Comparison of ENCODE assay signal across 9 cellular contexts in the genomic region with DNA sequence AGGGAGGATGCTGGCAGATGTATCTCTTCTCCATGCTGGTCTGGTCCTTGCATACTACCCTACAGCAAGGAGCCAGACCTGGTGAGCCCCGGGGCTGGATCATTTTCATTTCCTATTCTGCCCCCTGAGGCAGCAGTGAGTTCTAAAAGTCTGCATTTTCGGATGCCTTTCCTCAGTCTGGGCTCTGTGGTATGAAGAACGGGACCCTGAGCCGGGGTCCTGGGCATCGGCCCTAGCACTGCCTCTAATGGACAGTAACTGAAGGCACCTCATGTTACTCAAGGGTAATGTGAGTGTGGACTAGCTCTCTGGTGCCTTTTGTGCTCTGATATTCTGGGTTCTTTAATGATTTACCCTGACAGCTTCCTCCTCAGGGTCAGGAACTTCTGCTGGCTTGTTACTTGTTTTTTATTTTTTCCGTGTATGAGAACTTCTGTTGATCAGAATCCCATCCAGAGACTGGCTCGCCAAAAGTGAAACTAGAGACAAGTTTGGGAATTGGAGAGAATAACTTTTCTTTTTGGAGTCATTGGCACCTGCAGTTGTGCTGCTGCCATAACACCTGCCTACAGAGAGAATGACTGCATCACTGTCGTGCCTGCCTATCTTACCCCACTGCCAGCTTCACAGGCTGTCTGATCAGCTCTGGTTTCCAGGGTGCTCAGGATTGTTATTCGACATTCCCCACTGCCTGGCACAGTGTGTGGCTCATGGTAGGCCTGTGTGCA.
DNase-seq lines count a peak whose midpoint lies in the region; ATAC-seq and TF ChIP-seq lines count a peak whose summit lies in the region.
"Had no signal": no experiment of that assay in that cellular context is flagged by ENCODE, and none has a peak within 500 bp of the region (broad histone marks: within the 10 kb centered on the region; RNA-seq: fewer than 3 reads in every experiment).

No MANE protein-coding gene starts in this region.

- ATAC-seq in left lung (peak; percentile 9), upper lobe of right lung (peak; percentile 10), HG03280 (IDR thresholded peaks at IDR 0.05; ENCODE audit: unreplicated experiment) (no peak)

- no peaks in the 10 kb centered on the region for H3K9me3 ChIP-seq in left lung
- H3K9me3 ChIP-seq in upper lobe of right lung: no peaks in the 10 kb centered on the region
- H3K9me3 ChIP-seq: testis had no signal

- DNase-seq in activated naive CD4-positive, alpha-beta T cell treated with anti-CD3 and anti-CD28 coated beads for 36 hours: peak; percentile 37
- no peak for DNase-seq in activated naive CD4-positive, alpha-beta T cell treated with Interleukin-2 at 50 U/mL for 16 hours
- DNase-seq in activated CD4-positive, alpha-beta memory T cell treated with anti-CD3 and anti-CD28 coated beads, Interleukin-2, amount 10 ng/mL, durations not matched to agents 7 days and 5 days: no peak
- DNase-seq in left lung (no peak), upper lobe of right lung (no peak), NCI-H345 (lab: John Stamatoyannopoulos, UW) (no peak), SHP77 treated with DMSO at 0.1 percent for 48 hours (lab: John Stamatoyannopoulos, UW) (no peak)
- DNase-seq: testis had no signal

- peaks cover 26% of the 10 kb centered on the region for H3K36me3 Mint-ChIP-seq in activated naive CD4-positive, alpha-beta T cell treated with anti-CD3 and anti-CD28 coated beads for 36 hours (ENCODE audit: low read depth)
- peaks cover 47% of the 10 kb centered on the region for H3K36me3 Mint-ChIP-seq in activated CD4-positive, alpha-beta memory T cell treated with anti-CD3 and anti-CD28 coated beads, Interleukin-2, amount 10 ng/mL, durations not matched to agents 7 days and 5 days (ENCODE audit: low read depth)

- H3K27me3 ChIP-seq in left lung (no peaks in the 10 kb centered on the region), upper lobe of right lung (no peaks in the 10 kb centered on the region)
- H3K27me3 ChIP-seq: testis had no signal

- peaks cover 18 to 78% of the 10 kb centered on the region in 2 donors for H3K4me1 ChIP-seq in left lung
- peaks cover 72% of the 10 kb centered on the region for H3K4me1 ChIP-seq in upper lobe of right lung

- CTCF ChIA-PET in activated naive CD4-positive, alpha-beta T cell treated with anti-CD3 and anti-CD28 coated beads for 36 hours (lab: Charles Lee): interaction anchor here (0.5 to 2.6 kb wide), 12 partner anchors 9 to 1521 kb away, joined by 3 to 8 read pairs (median 6); partner anchors contain the start of gene SUSD6
- CTCF ChIA-PET in activated CD4-positive, alpha-beta memory T cell treated with anti-CD3 and anti-CD28 coated beads, Interleukin-2, amount 10 ng/mL, durations not matched to agents 7 days and 5 days (lab: Charles Lee): interaction anchor here (0.8 to 2.0 kb wide), 10 partner anchors 10 to 89 kb away, joined by 3 to 5 read pairs (median 4); partner anchors contain the start of gene SUSD6

- H3K27ac ChIP-seq in left lung: peak overlapping the region in 1 of 2 donors; percentile 76
- H3K27ac ChIP-seq in upper lobe of right lung: peak overlapping the region; percentile 51
- H3K27ac ChIP-seq: testis had no signal

- no peaks in the 10 kb centered on the region for H3K9me3 Mint-ChIP-seq in activated naive CD4-positive, alpha-beta T cell treated with anti-CD3 and anti-CD28 coated beads for 36 hours
- H3K9me3 Mint-ChIP-seq in activated CD4-positive, alpha-beta memory T cell treated with anti-CD3 and anti-CD28 coated beads, Interleukin-2, amount 10 ng/mL, durations not matched to agents 7 days and 5 days: no peaks in the 10 kb centered on the region

- intact Hi-C loops in activated naive CD4-positive, alpha-beta T cell treated with anti-CD3 and anti-CD28 coated beads for 36 hours (cut with micrococcal nuclease): loop anchor here (10.0 kb wide), 2 partner anchors 279 to 1881 kb away; partner anchors contain the start of genes ERH and SLC39A9
- intact Hi-C loops in left lung (cut with DNase I) (no loop called here), upper lobe of right lung (cut with DNase I) (no loop called here)

- TF ChIP-seq CTCF in left lung (IDR thresholded peaks at IDR 0.05): no peak
- peak; percentile 15 for TF ChIP-seq CTCF in upper lobe of right lung (IDR thresholded peaks at IDR 0.05)

- H3K36me3 ChIP-seq in left lung (peaks cover 0 to 5% of the 10 kb centered on the region in 2 donors), upper lobe of right lung (no peaks in the 10 kb centered on the region)

- peaks cover 94% of the 10 kb centered on the region for H3K4me1 Mint-ChIP-seq in activated naive CD4-positive, alpha-beta T cell treated with anti-CD3 and anti-CD28 coated beads for 36 hours (ENCODE audit: low read depth)
- peaks cover 89% of the 10 kb centered on the region for H3K4me1 Mint-ChIP-seq in activated CD4-positive, alpha-beta memory T cell treated with anti-CD3 and anti-CD28 coated beads, Interleukin-2, amount 10 ng/mL, durations not matched to agents 7 days and 5 days

- H3K27ac Mint-ChIP-seq in activated naive CD4-positive, alpha-beta T cell treated with anti-CD3 and anti-CD28 coated beads for 36 hours: peak overlapping the region; percentile 99
- H3K27ac Mint-ChIP-seq in activated CD4-positive, alpha-beta memory T cell treated with anti-CD3 and anti-CD28 coated beads, Interleukin-2, amount 10 ng/mL, durations not matched to agents 7 days and 5 days: peak overlapping the region; percentile 95

- peak overlapping the region; percentile 49 for H3K4me3 Mint-ChIP-seq in activated naive CD4-positive, alpha-beta T cell treated with anti-CD3 and anti-CD28 coated beads for 36 hours
- peak overlapping the region; percentile 31 for H3K4me3 Mint-ChIP-seq in activated CD4-positive, alpha-beta memory T cell treated with anti-CD3 and anti-CD28 coated beads, Interleukin-2, amount 10 ng/mL, durations not matched to agents 7 days and 5 days

- no peaks in the 10 kb centered on the region for H3K27me3 Mint-ChIP-seq in activated naive CD4-positive, alpha-beta T cell treated with anti-CD3 and anti-CD28 coated beads for 36 hours (ENCODE audit: low read depth)
- no peaks in the 10 kb centered on the region for H3K27me3 Mint-ChIP-seq in activated CD4-positive, alpha-beta memory T cell treated with anti-CD3 and anti-CD28 coated beads, Interleukin-2, amount 10 ng/mL, durations not matched to agents 7 days and 5 days

- POLR2A ChIA-PET in activated CD4-positive, alpha-beta memory T cell treated with anti-CD3 and anti-CD28 coated beads, Interleukin-2, amount 10 ng/mL, durations not matched to agents 7 days and 5 days (lab: Charles Lee): interaction anchor here (0.6 to 3.7 kb wide), 21 partner anchors 10 to 93 kb away, joined by 3 to 43 read pairs (median 4); partner anchors contain the start of genes SRSF5 and SUSD6

- no peak overlapping the region for H3K4me3 ChIP-seq in left lung
- H3K4me3 ChIP-seq in upper lobe of right lung: no peak overlapping the region
- H3K4me3 ChIP-seq: testis had no signal
